In genomic region chr19:38375748-38376147, GRCh38 we compare ENCODE assay signal across 7 cellular contexts.
A peak's percentile ranks its signal among the peaks of the same experiment; 100 is the strongest.
DNase-seq lines count a peak whose midpoint lies in the region.
"Had no signal": no experiment of that assay in that cellular context is flagged by ENCODE, and none has a peak within 500 bp of the region (broad histone marks: within the 10 kb centered on the region; RNA-seq: fewer than 3 reads in every experiment).

No MANE protein-coding gene starts in this region.

- H3K36me3 ChIP-seq in subcutaneous abdominal adipose tissue (ENCODE audit: control insufficient read depth in 5 of 5, insufficient read depth in 5 of 5, low read length in 5 of 5), result peaks cover 0 to 36% (median 29%) of the 10 kb centered on the region in 5 donors

- H3K9ac ChIP-seq in subcutaneous abdominal adipose tissue (ENCODE audit: low read length in 5 of 5), result peak overlapping the region; percentile 92 to 99 (median 97)

- peak overlapping the region; percentile 96 for H3K27ac Mint-ChIP-seq in T-helper 1 cell treated with Interleukin-12 subunit alpha and Interleukin-12 subunit beta and Interleukin-4 antibody, amounts not matched to agents 30 μg/mL and 1 μg/mL, for 36 hours

- no peaks in the 10 kb centered on the region for H3K9me3 ChIP-seq in subcutaneous abdominal adipose tissue (ENCODE audit: control insufficient read depth in 5 of 5, low read length in 5 of 5)

- peaks cover 23% of the 10 kb centered on the region for H3K4me1 Mint-ChIP-seq in T-helper 1 cell treated with Interleukin-12 subunit alpha and Interleukin-12 subunit beta and Interleukin-4 antibody, amounts not matched to agents 30 μg/mL and 1 μg/mL, for 36 hours (ENCODE audit: low read depth)

- peak overlapping the region; percentile 92 to 98 (median 93) for H3K4me3 ChIP-seq in subcutaneous abdominal adipose tissue (ENCODE audit: low read depth in 1 of 5, low read length in 5 of 5)

- no peaks in the 10 kb centered on the region for H3K27me3 Mint-ChIP-seq in T-helper 1 cell treated with Interleukin-12 subunit alpha and Interleukin-12 subunit beta and Interleukin-4 antibody, amounts not matched to agents 30 μg/mL and 1 μg/mL, for 36 hours (ENCODE audit: low read depth)

- peaks cover 6 to 28% (median 27%) of the 10 kb centered on the region in 5 donors for H3K4me1 ChIP-seq in subcutaneous abdominal adipose tissue (ENCODE audit: control insufficient read depth in 5 of 5, insufficient read depth in 5 of 5, low read length in 5 of 5)

- H3K27ac ChIP-seq in subcutaneous abdominal adipose tissue (ENCODE audit: low read depth, low read length), result peak overlapping the region; percentile 94

- H3K4me3 Mint-ChIP-seq in T-helper 1 cell treated with Interleukin-12 subunit alpha and Interleukin-12 subunit beta and Interleukin-4 antibody, amounts not matched to agents 30 μg/mL and 1 μg/mL, for 36 hours, result peak overlapping the region; percentile 100

- DNase-seq in T-helper 1 cell, result no peak
- peak; percentile 7 for DNase-seq in fibroblast of peridontal ligament (ENCODE audit: extremely low read depth)
- no peak for DNase-seq in NK-92 treated with Interleukin-12 subunit alpha and Interleukin-12 subunit beta, amount 100 ng/mL, for 24 hours (lab: John Stamatoyannopoulos, UW)
- no peak for DNase-seq in DMS79 treated with DMSO at 0.1 percent for 48 hours (lab: John Stamatoyannopoulos, UW)
- DNase-seq: COR-L47 had no signal

- H3K36me3 Mint-ChIP-seq in T-helper 1 cell treated with Interleukin-12 subunit alpha and Interleukin-12 subunit beta and Interleukin-4 antibody, amounts not matched to agents 30 μg/mL and 1 μg/mL, for 36 hours (ENCODE audit: low read depth), result peaks cover 31% of the 10 kb centered on the region

- no peaks in the 10 kb centered on the region for H3K27me3 ChIP-seq in subcutaneous abdominal adipose tissue (ENCODE audit: control insufficient read depth in 5 of 5, insufficient read depth in 4 of 5, low read length in 5 of 5)

- no peaks in the 10 kb centered on the region for H3K9me3 Mint-ChIP-seq in T-helper 1 cell treated with Interleukin-12 subunit alpha and Interleukin-12 subunit beta and Interleukin-4 antibody, amounts not matched to agents 30 μg/mL and 1 μg/mL, for 36 hours
